In the genomic region with DNA sequence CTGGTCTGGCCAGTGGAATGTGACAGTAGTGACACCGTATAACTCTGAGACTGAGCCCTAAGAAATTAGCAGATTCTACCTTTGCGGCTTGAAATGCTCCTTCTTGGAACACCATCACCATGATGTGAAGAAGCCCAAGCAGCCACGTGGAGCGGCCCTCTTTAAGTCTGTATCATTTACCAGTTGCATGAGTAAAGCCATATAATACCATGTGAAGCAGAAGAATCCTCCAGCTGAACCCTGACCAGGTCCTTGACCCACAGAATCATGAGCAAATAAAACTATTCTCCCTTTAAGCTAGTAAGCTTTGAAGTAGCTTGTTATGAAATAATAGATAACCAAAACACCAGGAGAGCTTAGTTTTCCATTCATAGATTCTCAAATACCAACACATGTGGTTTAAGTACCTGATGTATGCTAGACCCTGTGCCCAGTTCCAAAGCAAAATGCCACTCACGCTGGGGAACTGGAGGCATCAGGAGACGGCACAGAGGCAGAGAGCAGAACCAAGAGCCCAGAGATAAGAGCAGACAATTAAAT, we compare ENCODE assay signal across 33 cellular contexts. TPM values are rescaled to one million over a fixed set of nuclear protein-coding genes. Genes with fewer than 3 reads are reported as not detected.
"Had no signal": no experiment of that assay in that cellular context is flagged by ENCODE, and none has a peak within 500 bp of the region (broad histone marks: within the 10 kb centered on the region; RNA-seq: fewer than 3 reads in every experiment).

No MANE protein-coding gene starts in this region.

- ATAC-seq: naive thymus-derived CD4-positive, alpha-beta T cell; natural killer cell; sciatic nerve; stimulated activated memory B cell treated with anti-CD40 and anti-IgM and Interleukin-4, amounts not matched to agents 10 μg/mL and 1 μg/mL and 100 μg/mL, for 72 hours; stimulated activated naive CD8-positive, alpha-beta T cell treated with anti-CD3 and anti-CD28 coated beads, Interleukin-15, amount 100 ng/mL, for 72 hours; stimulated activated naive CD8-positive, alpha-beta T cell treated with anti-CD3 and anti-CD28 coated beads, Interleukin-15, Interleukin-2, amounts not matched to agents 100 U/mL and 50 U/mL, for 24 hours; upper lobe of right lung had no signal

- DNase-seq: naive thymus-derived CD4-positive, alpha-beta T cell; natural killer cell; occipital lobe; ovary; posterior cingulate gyrus; retina; right cardiac atrium; spleen; stimulated activated CD4-positive, alpha-beta T cell treated with anti-CD3 and anti-CD28 coated beads, Interleukin-12 subunit alpha, Interleukin-12 subunit beta, amount 100 ng/mL, for 4 hours; stimulated activated CD4-positive, alpha-beta T cell treated with anti-CD3 and anti-CD28 coated beads, Interleukin-1b, Interleukin-23, amount 100 ng/mL, for 48 hours; stimulated activated CD4-positive, alpha-beta T cell treated with anti-CD3 and anti-CD28 coated beads, Interleukin-4, amount 100 ng/mL, for 1 hour; stimulated activated CD4-positive, alpha-beta T cell treated with anti-CD3 and anti-CD28 coated beads, Interleukin-4, amount 100 ng/mL, for 4 hours; stimulated activated CD8-positive, alpha-beta memory T cell treated with anti-CD3 and anti-CD28 coated beads, Interleukin-4, amount 100 ng/mL, for 48 hours; stimulated activated naive CD4-positive, alpha-beta T cell; stimulated activated naive CD8-positive, alpha-beta T cell treated with anti-CD3 and anti-CD28 coated beads, Interleukin-15, amount 100 ng/mL, for 72 hours; stimulated activated naive CD8-positive, alpha-beta T cell treated with anti-CD3 and anti-CD28 coated beads, Interleukin-15, Interleukin-2, amounts not matched to agents 100 U/mL and 50 U/mL, for 24 hours; substantia nigra; testis; tibial artery; transverse colon; upper lobe of right lung; uterus had no signal

- H3K27ac ChIP-seq: neural progenitor cell, ovary, parathyroid adenoma, prostate gland, skin epidermis, spleen, suprapubic skin, testis, tibial artery, transverse colon, upper lobe of right lung, uterus had no signal

- H3K4me2 ChIP-seq: smooth muscle cell had no signal

- H2AFZ ChIP-seq: neural progenitor cell, parathyroid adenoma had no signal

- H3K79me2 ChIP-seq: parathyroid adenoma had no signal

- H3K27me3 ChIP-seq: ovary, testis had no signal

- H3K4me3 ChIP-seq: neural progenitor cell, ovary, prostate gland, skin epidermis, smooth muscle cell, spleen, suprapubic skin, testis, tibial artery, transverse colon, upper lobe of right lung, uterus had no signal

- H3K9me3 ChIP-seq: ovary, prostate gland, suprapubic skin, testis, transverse colon, upper lobe of right lung, uterus had no signal

- H3K36me3 ChIP-seq: neural progenitor cell, ovary, prostate gland, spleen, suprapubic skin, tibial artery, transverse colon, upper lobe of right lung, uterus had no signal

- H3K9ac ChIP-seq: neural progenitor cell, parathyroid adenoma had no signal

- H3K4me1 ChIP-seq: prostate gland, spleen, suprapubic skin, tibial artery, transverse colon, upper lobe of right lung, uterus had no signal

RNA-seq across cellular contexts. Expression of a gene that starts 56.8 kb away (rescaled TPM):
- total RNA-seq: natural killer cell, osteoblast, ovary, prostate gland, pulmonary artery endothelial cell, right cardiac atrium, sciatic nerve, smooth muscle cell, spleen, suprapubic skin, transverse colon, upper lobe of right lung, urinary bladder, uterus had no signal
- polyA plus RNA-seq: naive thymus-derived CD4-positive, alpha-beta T cell; ovary; right cardiac atrium; smooth muscle cell; spleen; urinary bladder had no signal
